20 cellular contexts compared by ENCODE assay signal in genomic region chr19:5090465-5090779, GRCh38.
DNase-seq lines count a peak whose midpoint lies in the region; ATAC-seq, FAIRE-seq and TF ChIP-seq lines count a peak whose summit lies in the region.
"Had no signal": no experiment of that assay in that cellular context is flagged by ENCODE, and none has a peak within 500 bp of the region (broad histone marks: within the 10 kb centered on the region; RNA-seq: fewer than 3 reads in every experiment).

No MANE protein-coding gene starts in this region.

- FAIRE-seq in H1 (lab: Jason Lieb, UNC) = no peak
- FAIRE-seq: A549 had no signal

- intact Hi-C loops in left ventricle myocardium inferior (cut with micrococcal nuclease) (no loop called here), Right ventricle myocardium inferior (cut with DNase I) (loop anchor here (5.0 kb wide), 1 partner anchor 47 kb away; no protein-coding TSS in a partner anchor), uterus (cut with DNase I; ENCODE audit: low total_unique reads) (no loop called here)

- no peak overlapping the region for H3K4ac ChIP-seq in H1 (replicated peaks; ENCODE audit: insufficient read length, low read depth, low read length)
- H3K4ac ChIP-seq in neuronal stem cell (ENCODE audit: low read length) = peak overlapping the region; percentile 94

- no peak overlapping the region for H3K14ac ChIP-seq in H1 (ENCODE audit: insufficient read length)
- peak overlapping the region; percentile 12 for H3K14ac ChIP-seq in neuronal stem cell (ENCODE audit: low read length)

- H3K4me3 ChIP-seq in left ventricle myocardium inferior = peak overlapping the region; percentile 7
- no peak overlapping the region for H3K4me3 ChIP-seq in H1 (ENCODE audit: extremely low read depth in 1 of 4, insufficient read depth in 2 of 4, low read depth in 3 of 4, low read length in 4 of 4)
- H3K4me3 ChIP-seq in neuronal stem cell (ENCODE audit: low read length in 2 of 2) = no peak overlapping the region
- H3K4me3 ChIP-seq in uterus = no peak overlapping the region
- H3K4me3 ChIP-seq: A549, adrenal gland had no signal

- H3K4me2 ChIP-seq in H1 (ENCODE audit: insufficient read depth in 1 of 2, low read depth in 2 of 2, low read length in 2 of 2) = no peak overlapping the region
- H3K4me2 ChIP-seq in neuronal stem cell (ENCODE audit: insufficient read depth, low read length, poor library complexity, severe bottlenecking) = no peak overlapping the region
- H3K4me2 ChIP-seq: A549 had no signal

- no peaks in the 10 kb centered on the region for H3K9me3 ChIP-seq in left ventricle myocardium inferior (replicated peaks)
- H3K9me3 ChIP-seq in H1 (ENCODE audit: insufficient read depth in 2 of 2, low read depth in 1 of 2, low read length in 1 of 2) = no peaks in the 10 kb centered on the region
- H3K9me3 ChIP-seq in neuronal stem cell (replicated peaks in 1 of 2; ENCODE audit: control insufficient read depth in 2 of 2, insufficient read depth in 1 of 2, low read depth in 1 of 2, low read length in 2 of 2) = no peaks in the 10 kb centered on the region
- H3K9me3 ChIP-seq in uterus = no peaks in the 10 kb centered on the region
- H3K9me3 ChIP-seq: A549, adrenal gland, Caco-2 had no signal

- POLR2A ChIA-PET in H1 (lab: Charles Lee; ENCODE audit: partially characterized antibody) = no interaction called here

- TF ChIP-seq CTCF in left ventricle myocardium inferior (IDR thresholded peaks at IDR 0.05; ENCODE audit: borderline replicate concordance) = no peak
- TF ChIP-seq CTCF in H1 (IDR thresholded peaks at IDR 0.05; ENCODE audit: control extremely low read depth in 1 of 3, insufficient read depth in 1 of 3, low read depth in 1 of 3, low read length in 3 of 3) = no peak
- no peak for TF ChIP-seq CTCF in uterus (IDR thresholded peaks at IDR 0.05)

- TF ChIP-seq POLR2A in H1 (IDR thresholded peaks at IDR 0.05; ENCODE audit: control extremely low read depth in 1 of 2, low read depth in 2 of 2, low read length in 2 of 2) (no peak), uterus (IDR thresholded peaks at IDR 0.05) (no peak), erythroblast (IDR thresholded peaks at IDR 0.05; ENCODE audit: low read length) (no peak)

- no peak overlapping the region for H4K91ac ChIP-seq in H1 (replicated peaks; ENCODE audit: insufficient read length, low read length)
- no peak overlapping the region for H4K91ac ChIP-seq in neuronal stem cell (ENCODE audit: low read depth, low read length, poor library complexity)

- H2BK12ac ChIP-seq in H1 (ENCODE audit: low read depth, low read length) (no peak overlapping the region), neuronal stem cell (ENCODE audit: low read length) (no peak overlapping the region)

- no peak overlapping the region for H2AK5ac ChIP-seq in H1 (ENCODE audit: low read depth, low read length)
- peak overlapping the region; percentile 15 for H2AK5ac ChIP-seq in neuronal stem cell (ENCODE audit: low read depth, low read length)

- ATAC-seq in Right ventricle myocardium inferior (no peak), HG03095 (IDR thresholded peaks at IDR 0.05; ENCODE audit: unreplicated experiment) (no peak)
- ATAC-seq: A549; activated CD8-positive, alpha-beta memory T cell treated with anti-CD3 and anti-CD28 coated beads, Interleukin-2, amount 10 ng/mL, durations not matched to agents 7 days and 5 days; activated T-cell treated with anti-CD3 and anti-CD28 coated beads, Interleukin-2, amount 50 U/mL, for 72 hours had no signal

- H2BK15ac ChIP-seq in H1 (ENCODE audit: low read length) (no peak overlapping the region), neuronal stem cell (ENCODE audit: low read length) (no peak overlapping the region)

- H2BK20ac ChIP-seq in H1 (ENCODE audit: low read length) = no peak overlapping the region

- peak overlapping the region; percentile 62 for H3K27ac ChIP-seq in left ventricle myocardium inferior (replicated peaks)
- H3K27ac ChIP-seq in H1 (ENCODE audit: low read depth, low read length) = no peak overlapping the region
- peak overlapping the region; percentile 53 for H3K27ac ChIP-seq in neuronal stem cell (replicated peaks; ENCODE audit: low read length)
- H3K27ac ChIP-seq in uterus = peak overlapping the region; percentile 60 to 69
- H3K27ac ChIP-seq: A549, VCaP had no signal

- TF ChIP-seq EP300 in H1 (IDR thresholded peaks at IDR 0.05; ENCODE audit: borderline replicate concordance in 1 of 2, low read depth in 2 of 2, low read length in 2 of 2) = no peak

- peaks cover 3% of the 10 kb centered on the region in 2 experiments for H4K20me1 ChIP-seq in H1 (replicated peaks in 1 of 2; ENCODE audit: control insufficient read depth in 1 of 2, insufficient read depth in 2 of 2, low read length in 2 of 2)

- H4K8ac ChIP-seq in H1 (ENCODE audit: extremely low read depth, insufficient read depth, low read length) (peak overlapping the region; percentile 75; the same call in 1 of the 2 replicates), neuronal stem cell (ENCODE audit: low read depth, low read length) (no peak overlapping the region)

- no peaks in the 10 kb centered on the region for H3K79me2 ChIP-seq in H1 (ENCODE audit: control insufficient read depth in 1 of 2, insufficient read depth in 2 of 2, low read length in 2 of 2)

- peaks cover 27% of the 10 kb centered on the region for H3K36me3 ChIP-seq in left ventricle myocardium inferior
- peaks cover 0 to 3% (median 1%) of the 10 kb centered on the region in 4 experiments; a peak in 2 of 8 replicates for H3K36me3 ChIP-seq in H1 (ENCODE audit: control insufficient read depth in 2 of 4, insufficient read depth in 4 of 4, low read length in 3 of 4)
- H3K36me3 ChIP-seq in neuronal stem cell (replicated peaks in 1 of 2; ENCODE audit: control insufficient read depth in 2 of 2, insufficient read depth in 2 of 2, low read length in 2 of 2) = peaks cover 10 to 29% of the 10 kb centered on the region in 2 donors
- no peaks in the 10 kb centered on the region for H3K36me3 ChIP-seq in uterus

- H3K9ac ChIP-seq in H1 (replicated peaks in 1 of 4; ENCODE audit: extremely low read depth in 1 of 4, low read depth in 3 of 4, low read length in 3 of 4) (no peak overlapping the region), neuronal stem cell (ENCODE audit: low read depth, low read length, poor library complexity) (no peak overlapping the region)

- H2BK120ac ChIP-seq in H1 (replicated peaks; ENCODE audit: low read depth, low read length) = no peak overlapping the region
- no peak overlapping the region for H2BK120ac ChIP-seq in neuronal stem cell (ENCODE audit: low read depth, low read length)

- WGBS in H1 (ENCODE audit: extremely low coverage in 1 of 2, insufficient coverage in 1 of 2, insufficient read length in 1 of 2, insufficient replicate concordance in 2 of 2, low coverage in 1 of 2, low lambda C conversion rate in 2 of 2, missing lambda C conversion rate in 1 of 2), 2 experiments = 0 to 80% methylated on average over 1 to 3 of the region's 11 CpGs
- no CpG with 5 or more reads among the region's 11 CpGs for WGBS in neuronal stem cell (ENCODE audit: extremely low coverage in 2 of 2, insufficient read length in 2 of 2, insufficient replicate concordance in 1 of 2), 2 donors

- H3K56ac ChIP-seq in H1 (replicated peaks; ENCODE audit: insufficient read length, low read depth, low read length) = no peak overlapping the region

- H3K23ac ChIP-seq in H1 (ENCODE audit: insufficient read length) (no peak overlapping the region), neuronal stem cell (ENCODE audit: low read depth, low read length, poor library complexity) (no peak overlapping the region)

- H3K79me1 ChIP-seq in H1 (ENCODE audit: low read depth, low read length) (no peaks in the 10 kb centered on the region; the same call in 1 of the 2 replicates), neuronal stem cell (ENCODE audit: low read depth, low read length) (peaks cover 7% of the 10 kb centered on the region)

- no peak overlapping the region for H4K5ac ChIP-seq in H1 (ENCODE audit: insufficient read length, low read depth, low read length)

- DNase-seq in left ventricle myocardium inferior (no peak), Right ventricle myocardium inferior (ENCODE audit: missing footprints) (no peak), H1 (ENCODE audit: low read depth in 1 of 2, low spot score in 2 of 2) (no peak), neuronal stem cell (ENCODE audit: low spot score) (no peak), uterus (no peak), erythroblast (lab: John Stamatoyannopoulos, UW) (no peak), hippocampal formation (lab: John Stamatoyannopoulos, UW) (no peak)
- DNase-seq: activated CD4-positive, alpha-beta T cell treated with anti-CD3 and anti-CD28 coated beads, Interleukin-2, amount 10 ng/mL, durations not matched to agents 7 days and 5 days; activated CD8-positive, alpha-beta memory T cell treated with anti-CD3 and anti-CD28 coated beads, Interleukin-2, amount 10 ng/mL, durations not matched to agents 7 days and 5 days; activated naive CD4-positive, alpha-beta T cell treated with Interleukin-2 at 50 U/mL for 16 hours; activated T-cell treated with anti-CD3 and anti-CD28 coated beads, Interleukin-2, amount 50 U/mL, for 72 hours; Caco-2; central memory CD4-positive, alpha-beta T cell; MM.1S; NCI-H2081 treated with DMSO at 0.1 percent for 48 hours had no signal

- H2AFZ ChIP-seq in H1 (ENCODE audit: low read length) (no peak overlapping the region), neuronal stem cell (ENCODE audit: low read length) (no peak overlapping the region)

- no peak overlapping the region; the same call in 1 of the 2 replicates for H3K18ac ChIP-seq in H1 (ENCODE audit: extremely low read depth, low read length)
- peak overlapping the region; percentile 92 for H3K18ac ChIP-seq in neuronal stem cell (ENCODE audit: low read length)

- no peaks in the 10 kb centered on the region for H3K27me3 ChIP-seq in left ventricle myocardium inferior (ENCODE audit: low read depth)
- no peaks in the 10 kb centered on the region for H3K27me3 ChIP-seq in H1 (replicated peaks in 1 of 4; ENCODE audit: control insufficient read depth in 3 of 4, extremely low read depth in 1 of 4, insufficient read depth in 3 of 4, low read length in 3 of 4)
- H3K27me3 ChIP-seq in neuronal stem cell (ENCODE audit: control insufficient read depth in 3 of 3, insufficient read depth in 3 of 3, low read depth in 1 of 3, low read length in 3 of 3) = no peaks in the 10 kb centered on the region
- no peaks in the 10 kb centered on the region for H3K27me3 ChIP-seq in uterus
- H3K27me3 ChIP-seq: adrenal gland, dorsolateral prefrontal cortex had no signal

- H3K23me2 ChIP-seq in H1 (ENCODE audit: low read depth, low read length) = no peaks in the 10 kb centered on the region

- TF ChIP-seq RAD21 in H1 (IDR thresholded peaks at IDR 0.05 in 1 of 2, conservative IDR thresholded peaks at IDR 0.05 in 1 of 2; ENCODE audit: low read depth in 2 of 2, low read length in 2 of 2) = no peak

- H3K4me1 ChIP-seq in left ventricle myocardium inferior = peaks cover 44% of the 10 kb centered on the region
- peaks cover 0 to 8% (median 5%) of the 10 kb centered on the region in 4 experiments; a peak in 4 of 7 replicates for H3K4me1 ChIP-seq in H1 (replicated peaks in 1 of 4; ENCODE audit: control insufficient read depth in 3 of 4, insufficient read depth in 4 of 4, low read length in 3 of 4)
- peaks cover 27 to 34% of the 10 kb centered on the region in 2 donors for H3K4me1 ChIP-seq in neuronal stem cell (ENCODE audit: control insufficient read depth in 2 of 2, insufficient read depth in 1 of 2, low read depth in 1 of 2, low read length in 2 of 2)
- H3K4me1 ChIP-seq in uterus = peaks cover 5 to 14% of the 10 kb centered on the region in 2 donors
- H3K4me1 ChIP-seq: A549, Caco-2 had no signal

- CTCF ChIA-PET in H1 (lab: Charles Lee; ENCODE audit: partially characterized antibody) = interaction anchor here (0.7 to 1.2 kb wide), 3 partner anchors 15 to 54 kb away, joined by 3 read pairs; no protein-coding TSS in a partner anchor

- no peak overlapping the region for H2BK5ac ChIP-seq in H1 (ENCODE audit: low read depth, low read length)
- H2BK5ac ChIP-seq in neuronal stem cell (ENCODE audit: low read length) = no peak overlapping the region
